In the genomic region with DNA sequence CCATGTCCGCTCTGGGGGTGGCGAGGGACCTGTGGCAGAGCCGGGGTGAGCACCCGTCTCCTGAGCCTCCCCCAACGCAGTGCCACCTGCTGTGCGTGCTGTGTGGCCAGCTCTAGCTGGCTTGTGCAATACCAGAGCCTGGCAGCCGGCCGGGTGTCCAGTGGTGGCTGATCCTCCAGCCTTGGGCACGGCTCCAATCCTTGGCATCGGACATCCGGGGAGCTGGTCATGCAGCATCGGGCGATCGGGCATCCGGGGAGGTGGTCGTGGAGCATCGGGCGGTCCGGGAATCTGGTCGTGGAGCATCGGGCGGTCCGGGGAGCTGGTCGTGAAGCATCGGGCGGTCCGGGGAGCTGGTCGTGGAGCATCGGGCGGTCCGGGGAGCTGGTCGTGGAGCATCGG, we compare ENCODE assay signal across 25 cellular contexts. TPM values are rescaled to one million over a fixed set of nuclear protein-coding genes. Genes with fewer than 3 reads are reported as not detected.
A peak's percentile ranks its signal among the peaks of the same experiment; 100 is the strongest.
DNase-seq lines count a peak whose midpoint lies in the region; ATAC-seq and TF ChIP-seq lines count a peak whose summit lies in the region.
"Had no signal": no experiment of that assay in that cellular context is flagged by ENCODE, and none has a peak within 500 bp of the region (broad histone marks: within the 10 kb centered on the region; RNA-seq: fewer than 3 reads in every experiment).

No MANE protein-coding gene starts in this region.

- CTCF ChIA-PET in MCF 10A (lab: Yijun Ruan, JAX) (interaction anchor here (0.5 to 18.5 kb wide), 19 partner anchors 9 to 1327 kb away, joined by 3 to 302 read pairs (median 4); no protein-coding TSS in a partner anchor), mammary epithelial cell (lab: Charles Lee; ENCODE audit: low non-redundant PET) (interaction anchor here (0.6 kb wide), 1 partner anchor 154 kb away, joined by 6 read pairs; no protein-coding TSS in a partner anchor)

- POLR2A ChIA-PET in MCF 10A (lab: Yijun Ruan, JAX) = interaction anchor here (0.7 to 1.8 kb wide), 5 partner anchors 8 to 188 kb away, joined by 3 to 12 read pairs (median 4); a partner anchor contains a TSS

- H3K4me1 Mint-ChIP-seq in MCF 10A (ENCODE audit: insufficient read depth, unreplicated experiment) = peaks cover 11% of the 10 kb centered on the region
- H3K4me1 Mint-ChIP-seq in endothelial cell (ENCODE audit: unreplicated experiment) = no peaks in the 10 kb centered on the region

- ATAC-seq in right lobe of liver = peak; percentile 66 to 83 (median 76)
- ATAC-seq in upper lobe of right lung = no peak
- no peak for ATAC-seq in GM21390 (IDR thresholded peaks at IDR 0.05; ENCODE audit: unreplicated experiment)
- ATAC-seq in HG03095 (IDR thresholded peaks at IDR 0.05; ENCODE audit: unreplicated experiment) = no peak

- H3K9me3 ChIP-seq in mammary epithelial cell (replicated peaks; ENCODE audit: insufficient read depth, low read length) = no peaks in the 10 kb centered on the region
- H3K9me3 ChIP-seq in right lobe of liver = no peaks in the 10 kb centered on the region
- H3K9me3 ChIP-seq in upper lobe of right lung = no peaks in the 10 kb centered on the region
- H3K9me3 ChIP-seq: colonic mucosa, ovary had no signal

- dilution Hi-C loops in mammary epithelial cell (cut with HindIII; ENCODE audit: low sequenced_read_pairs) = no loop called here

- H3K36me3 Mint-ChIP-seq in MCF 10A (ENCODE audit: insufficient read depth, unreplicated experiment) (peaks cover 29% of the 10 kb centered on the region), endothelial cell (ENCODE audit: low read depth, unreplicated experiment) (peaks cover 5% of the 10 kb centered on the region)
- H3K36me3 Mint-ChIP-seq: naive B cell had no signal

- H3K79me2 ChIP-seq in mammary epithelial cell (ENCODE audit: insufficient read depth, low read length) = peaks cover 97% of the 10 kb centered on the region

- 87% methylated on average over 31 of the region's 33 CpGs for WGBS in mammary epithelial cell (ENCODE audit: low coverage, missing lambda C conversion rate)
- WGBS in right lobe of liver (ENCODE audit: insufficient coverage, low coverage, low lambda C conversion rate, missing lambda C conversion rate) = 35% methylated on average over 6 of the region's 33 CpGs

- no peak overlapping the region for H2AFZ ChIP-seq in mammary epithelial cell (ENCODE audit: low read depth, low read length)

- no peaks in the 10 kb centered on the region for H3K27me3 ChIP-seq in mammary epithelial cell (ENCODE audit: insufficient read depth, low read length)
- H3K27me3 ChIP-seq in right lobe of liver = no peaks in the 10 kb centered on the region
- H3K27me3 ChIP-seq in upper lobe of right lung = no peaks in the 10 kb centered on the region
- H3K27me3 ChIP-seq: colonic mucosa, ovary had no signal

- in situ Hi-C loops in mammary epithelial cell (cut with MboI; ENCODE audit: low sequenced_read_pairs in 2 of 2) = loop anchor here (5.0 kb wide), 2 partner anchors 179 to 189 kb away; no protein-coding TSS in a partner anchor

- intact Hi-C loops in MCF 10A (cut with micrococcal nuclease) = no loop called here
- intact Hi-C loops in mammary epithelial cell (cut with micrococcal nuclease) = no loop called here
- intact Hi-C loops in right lobe of liver (cut with DNase I) = no loop called here
- intact Hi-C loops in upper lobe of right lung (cut with DNase I) = loop anchor here (5.0 kb wide), 1 partner anchor 184 kb away; no protein-coding TSS in a partner anchor

- H3K4me1 ChIP-seq in mammary epithelial cell (ENCODE audit: insufficient read depth, low read length) (peaks cover 10% of the 10 kb centered on the region), right lobe of liver (peaks cover 0 to 18% (median 5%) of the 10 kb centered on the region in 4 donors), upper lobe of right lung (peaks cover 7% of the 10 kb centered on the region)

- peaks cover 7% of the 10 kb centered on the region for H4K20me1 ChIP-seq in mammary epithelial cell (ENCODE audit: insufficient read depth, low read length)

- H3K9me3 Mint-ChIP-seq in MCF 10A (ENCODE audit: unreplicated experiment) (no peaks in the 10 kb centered on the region), endothelial cell (ENCODE audit: unreplicated experiment) (no peaks in the 10 kb centered on the region)
- H3K9me3 Mint-ChIP-seq: activated naive CD8-positive, alpha-beta T cell treated with anti-CD3 and anti-CD28 coated beads, Interleukin-2, amount 10 ng/mL, durations not matched to agents 7 days and 5 days; brain; H9; memory B cell; naive B cell had no signal

- H3K4me3 Mint-ChIP-seq in MCF 10A (ENCODE audit: unreplicated experiment) (no peak overlapping the region), endothelial cell (ENCODE audit: unreplicated experiment) (no peak overlapping the region)
- H3K4me3 Mint-ChIP-seq: activated naive CD8-positive, alpha-beta T cell treated with anti-CD3 and anti-CD28 coated beads, Interleukin-2, amount 10 ng/mL, durations not matched to agents 7 days and 5 days; brain; H9; memory B cell had no signal

- no peak overlapping the region for H3K27ac Mint-ChIP-seq in MCF 10A (ENCODE audit: low read depth, unreplicated experiment)
- H3K27ac Mint-ChIP-seq in endothelial cell (ENCODE audit: unreplicated experiment) = peak overlapping the region; percentile 52
- H3K27ac Mint-ChIP-seq: activated naive CD8-positive, alpha-beta T cell treated with anti-CD3 and anti-CD28 coated beads, Interleukin-2, amount 10 ng/mL, durations not matched to agents 7 days and 5 days; brain; H9; memory B cell had no signal

- H3K27me3 Mint-ChIP-seq in MCF 10A (ENCODE audit: insufficient read depth, unreplicated experiment) (no peaks in the 10 kb centered on the region), endothelial cell (ENCODE audit: unreplicated experiment) (peaks cover 3% of the 10 kb centered on the region)
- H3K27me3 Mint-ChIP-seq: activated naive CD8-positive, alpha-beta T cell treated with anti-CD3 and anti-CD28 coated beads, Interleukin-2, amount 10 ng/mL, durations not matched to agents 7 days and 5 days; brain; memory B cell; naive B cell had no signal

- no TSS peak for BruUV-seq in MCF 10A (replicated peaks; lab: Mats Ljungman, UMichigan)
- no TSS peak for BruUV-seq in mammary epithelial cell (replicated peaks; lab: Mats Ljungman, UMichigan)

- no peak overlapping the region for H3K9ac ChIP-seq in mammary epithelial cell (ENCODE audit: insufficient read depth, low read length)

- H3K4me2 ChIP-seq in mammary epithelial cell (ENCODE audit: insufficient read depth, low read depth, low read length) = no peak overlapping the region
- H3K4me2 ChIP-seq: smooth muscle cell had no signal

- H3K4me3 ChIP-seq in mammary epithelial cell (replicated peaks in 1 of 3; ENCODE audit: insufficient read depth in 1 of 3, low read depth in 2 of 3, low read length in 3 of 3) (no peak overlapping the region), right lobe of liver (no peak overlapping the region), upper lobe of right lung (no peak overlapping the region)
- H3K4me3 ChIP-seq: colonic mucosa, ovary, smooth muscle cell had no signal

- TF ChIP-seq CTCF in MCF 10A (IDR thresholded peaks at IDR 0.05; ENCODE audit: unreplicated experiment) (no peak), mammary epithelial cell (conservative IDR thresholded peaks at IDR 0.05 in 1 of 2, IDR thresholded peaks at IDR 0.05 in 1 of 2; ENCODE audit: extremely low read depth in 1 of 2, insufficient read depth in 1 of 2, low read depth in 1 of 2, low read length in 2 of 2) (no peak), endothelial cell (IDR thresholded peaks at IDR 0.05; ENCODE audit: unreplicated experiment) (no peak), right lobe of liver (IDR thresholded peaks at IDR 0.05) (peak in 3 of 4 donors; percentile 25 to 50 (median 37)), upper lobe of right lung (IDR thresholded peaks at IDR 0.05) (no peak)

- TF ChIP-seq POLR2A in right lobe of liver (IDR thresholded peaks at IDR 0.05) = no peak

- H3K36me3 ChIP-seq in mammary epithelial cell (ENCODE audit: insufficient read depth, low read length) (peaks cover 7% of the 10 kb centered on the region), right lobe of liver (peaks cover 0 to 8% (median 4%) of the 10 kb centered on the region in 4 donors), upper lobe of right lung (peaks cover 15% of the 10 kb centered on the region)
- H3K36me3 ChIP-seq: colonic mucosa, ovary had no signal

- H3K27ac ChIP-seq in mammary epithelial cell (ENCODE audit: insufficient read depth, low read depth, low read length) (no peak overlapping the region), right lobe of liver (no peak overlapping the region), upper lobe of right lung (no peak overlapping the region)
- H3K27ac ChIP-seq: 22Rv1, colonic mucosa, ovary had no signal

- DNase-seq in MCF 10A (ENCODE audit: unreplicated experiment) (peak; percentile 87), mammary epithelial cell (no peak), endothelial cell (ENCODE audit: low spot score) (no peak), right lobe of liver (peak; percentile 94 to 96 (median 95)), upper lobe of right lung (peak; percentile 73)
- no peak for DNase-seq in stimulated activated CD4-positive, alpha-beta T cell treated with anti-CD3 and anti-CD28 coated beads, Interleukin-2, amount 100 ng/mL, for 48 hours
- DNase-seq: activated CD4-positive, alpha-beta T cell treated with anti-CD3 and anti-CD28 coated beads for 48 hours; activated naive CD8-positive, alpha-beta T cell treated with anti-CD3 and anti-CD28 coated beads, Interleukin-2, amount 10 ng/mL, durations not matched to agents 7 days and 5 days; Calu3; colonic mucosa; EL; H9; naive B cell; NCI-H1105; NCI-H2081; NCI-H446 treated with DMSO at 0.1 percent for 48 hours; RPMI8226; stimulated activated CD8-positive, alpha-beta memory T cell treated with anti-CD3 and anti-CD28 coated beads, Interleukin-4, amount 100 ng/mL, for 48 hours had no signal

RNA-seq across cellular contexts. Expression of a gene that starts 8.1 kb away (rescaled TPM):
- total RNA-seq in MCF 10A (2022) = 40.4 and 58.7 TPM in 2 replicates
- total RNA-seq in mammary epithelial cell = 10 to 100 TPM; 17.3 to 53.2 TPM
- polyA plus RNA-seq in mammary epithelial cell = 31.0 TPM
- polyA minus RNA-seq in mammary epithelial cell = 8.7 TPM
- 13.7 TPM for total RNA-seq in endothelial cell (ENCODE audit: unreplicated experiment)
- total RNA-seq in right lobe of liver = 10 to 100 TPM; 15.0 to 27.9 (median 17.1) TPM
- total RNA-seq in upper lobe of right lung = 22.8 TPM

RNA-seq across cellular contexts. Expression of a gene that starts 27.2 kb away (rescaled TPM):
- total RNA-seq in MCF 10A (2022) (24.8 and 29.3 TPM in 2 replicates), mammary epithelial cell (1 to 10 TPM in 1 of 2 donors, not detected in 1; 2.7 TPM), endothelial cell (ENCODE audit: unreplicated experiment) (21.3 TPM), right lobe of liver (10 to 100 TPM; 12.9 to 61.8 (median 36.6) TPM), upper lobe of right lung (370 TPM)
- 1.8 TPM for polyA plus RNA-seq in mammary epithelial cell
- not detected for polyA minus RNA-seq in mammary epithelial cell

Comparison
In these comparisons a context has a peak if more than half of its experiments do, and no peak if none do; other contexts are left out.
1. DNase-seq: peak in MCF 10A (single experiment), right lobe of liver (3 of 3) and upper lobe of right lung (single experiment); none in mammary epithelial cell (single experiment), endothelial cell (single experiment) and stimulated activated CD4-positive, alpha-beta T cell treated with anti-CD3 and anti-CD28 coated beads, Interleukin-2, amount 100 ng/mL, for 48 hours (0 of 2).
2. CTCF ChIP-seq: peak in right lobe of liver (3 of 4); none in MCF 10A (single experiment), mammary epithelial cell (0 of 2), endothelial cell (single experiment) and upper lobe of right lung (single experiment).
3. ATAC-seq: peak in right lobe of liver (4 of 4); none in upper lobe of right lung (single experiment), GM21390 (single experiment) and HG03095 (single experiment).